Comparison of ENCODE assay signal across 15 cellular contexts in genomic region chr16:56195151-56195550, GRCh38. TPM values are rescaled to one million over a fixed set of nuclear protein-coding genes. Genes with fewer than 3 reads are reported as not detected.
DNase-seq lines count a peak whose midpoint lies in the region; ATAC-seq, FAIRE-seq and TF ChIP-seq lines count a peak whose summit lies in the region.
"Had no signal": no experiment of that assay in that cellular context is flagged by ENCODE, and none has a peak within 500 bp of the region (broad histone marks: within the 10 kb centered on the region; RNA-seq: fewer than 3 reads in every experiment).

No MANE protein-coding gene starts in this region.

- ATAC-seq in GM19463 (IDR thresholded peaks at IDR 0.05; ENCODE audit: unreplicated experiment) = no peak
- ATAC-seq: activated T-helper 17 cell treated with anti-CD3 and anti-CD28 coated beads, Interleukin-2, amount 50 U/mL, for 72 hours had no signal

- no peaks in the 10 kb centered on the region for H3K9me3 ChIP-seq in Loucy (ENCODE audit: insufficient read depth, low read depth, low read length)
- H3K9me3 ChIP-seq: ascending aorta, pancreas, SJSA1, thoracic aorta had no signal

- H2AFZ ChIP-seq in Loucy (ENCODE audit: low read length) = no peak overlapping the region

- no peaks in the 10 kb centered on the region for H3F3A ChIP-seq in Loucy (ENCODE audit: low read depth)

- H3K4me3 ChIP-seq in Loucy (ENCODE audit: low read length, poor library complexity, severe bottlenecking) = no peak overlapping the region
- H3K4me3 ChIP-seq: pancreas, SJSA1 had no signal

- H3K9ac ChIP-seq in Loucy (ENCODE audit: low read depth, low read length, poor library complexity, severe bottlenecking) = no peak overlapping the region

- no peaks in the 10 kb centered on the region for H3K36me3 ChIP-seq in Loucy (ENCODE audit: insufficient read depth, low read length)
- H3K36me3 ChIP-seq: ascending aorta, pancreas, SJSA1, thoracic aorta had no signal

- H3K4me2 ChIP-seq in Loucy (ENCODE audit: low read depth, low read length, poor library complexity, severe bottlenecking) = peak overlapping the region; percentile 57

- no peaks in the 10 kb centered on the region for H3K9me2 ChIP-seq in Loucy (replicated peaks; ENCODE audit: low read depth, low read length)

- H4K20me1 ChIP-seq in Loucy (ENCODE audit: insufficient read depth, low read length, poor library complexity, severe bottlenecking) = no peaks in the 10 kb centered on the region

- DNase-seq in Ammon's horn (ENCODE audit: low spot score) (peak; percentile 79), NCI-H446 (lab: John Stamatoyannopoulos, UW) (peak; percentile 2 to 37), hippocampal formation (lab: John Stamatoyannopoulos, UW) (peak; percentile 54 to 75), NAMALWA (ENCODE audit: low spot score) (no peak), frontal cortex (ENCODE audit: low spot score in 2 of 2) (no peak), RPMI8226 (no peak)
- DNase-seq: MV-4-11 had no signal

- no peak for FAIRE-seq in frontal cortex (lab: Jason Lieb, UNC)
- FAIRE-seq: pancreas had no signal

- H3K4me1 ChIP-seq in Loucy (ENCODE audit: insufficient read depth, low read length, poor library complexity, severe bottlenecking) = no peaks in the 10 kb centered on the region
- H3K4me1 ChIP-seq: pancreas had no signal

- no peaks in the 10 kb centered on the region for H3K79me2 ChIP-seq in Loucy (ENCODE audit: insufficient read depth, low read length)

- no peak for TF ChIP-seq CTCF in Loucy (conservative IDR thresholded peaks at IDR 0.05; ENCODE audit: low read length)

- H3K27me3 ChIP-seq in Loucy (ENCODE audit: insufficient read depth, low read length, poor library complexity, severe bottlenecking) = peaks cover 10% of the 10 kb centered on the region
- H3K27me3 ChIP-seq: ascending aorta had no signal

RNA-seq across cellular contexts. Expression of gene GNAO1, which starts 3.9 kb away (rescaled TPM):
- total RNA-seq in frontal cortex = 54.2 TPM
- total RNA-seq: dermis microvascular lymphatic vessel endothelial cell had no signal

Comparison
In these comparisons a context has a peak if more than half of its experiments do, and no peak if none do; other contexts are left out.
1. DNase-seq: peak in Ammon's horn (single experiment), NCI-H446 (2 of 2) and hippocampal formation (2 of 2); none in NAMALWA (single experiment), frontal cortex (0 of 2) and RPMI8226 (single experiment).